Comparison of ENCODE assay signal across 8 cellular contexts in genomic region chr2:65429799-65430514, GRCh38.
DNase-seq lines count a peak whose midpoint lies in the region; ATAC-seq, FAIRE-seq and TF ChIP-seq lines count a peak whose summit lies in the region.

No MANE protein-coding gene starts in this region.

- H3K4me3 Mint-ChIP-seq in nephron = peak overlapping the region; percentile 94 to 98 (median 97)

- no peak overlapping the region for H3K9ac ChIP-seq in Loucy (ENCODE audit: low read depth, low read length, poor library complexity, severe bottlenecking)

- no peak for FAIRE-seq in HTR-8/SVneo (lab: Jason Lieb, UNC)

- H3K36me3 Mint-ChIP-seq in nephron (ENCODE audit: low read depth) = no peaks in the 10 kb centered on the region

- no peak for ATAC-seq in HG02981 (IDR thresholded peaks at IDR 0.05; ENCODE audit: unreplicated experiment)

- H3K27ac Mint-ChIP-seq in nephron = peak overlapping the region; percentile 55 to 83 (median 61)

- H2AFZ ChIP-seq in Loucy (ENCODE audit: low read length) = 0 out of 2 replicates have a peak overlapping the region, but pooled peaks have one; percentile 23

- no peaks in the 10 kb centered on the region for H3K9me2 ChIP-seq in Loucy (replicated peaks; ENCODE audit: low read depth, low read length)

- no peak for TF ChIP-seq CTCF in C4-2B (conservative IDR thresholded peaks at IDR 0.05)
- no peak for TF ChIP-seq CTCF in Loucy (conservative IDR thresholded peaks at IDR 0.05; ENCODE audit: low read length)
- no peak for TF ChIP-seq CTCF in coronary artery (IDR thresholded peaks at IDR 0.05)
- TF ChIP-seq CTCF in nephron (IDR thresholded peaks at IDR 0.05; ENCODE audit: unreplicated experiment in 3 of 3) = no peak

- H3K4me1 ChIP-seq in Loucy (ENCODE audit: insufficient read depth, low read length, poor library complexity, severe bottlenecking) = peaks cover 4% of the 10 kb centered on the region

- peak overlapping the region; percentile 85 for H3K27ac ChIP-seq in C4-2B
- H3K27ac ChIP-seq in coronary artery = peak overlapping the region; percentile 94 to 97

- no peaks in the 10 kb centered on the region for H3K9me3 Mint-ChIP-seq in nephron

- H3K4me3 ChIP-seq in Loucy (ENCODE audit: low read length, poor library complexity, severe bottlenecking) (peak overlapping the region; percentile 81), coronary artery (peak overlapping the region; percentile 89)

- H3F3A ChIP-seq in Loucy (ENCODE audit: low read depth) = peaks cover 4% of the 10 kb centered on the region; the same call in 1 of the 2 replicates

- no peak for DNase-seq in coronary artery (ENCODE audit: low spot score)
- no peak for DNase-seq in stimulated activated CD4-positive, alpha-beta T cell treated with anti-CD3 and anti-CD28 coated beads, Interleukin-4, amount 100 ng/mL, for 4 hours
- DNase-seq in NOMO-1 (lab: John Stamatoyannopoulos, UW; ENCODE audit: unreplicated experiment in 2 of 2) = no peak
- no peak for DNase-seq in HTR-8/SVneo (ENCODE audit: insufficient read length, low spot score)

- H3K4me2 ChIP-seq in Loucy (ENCODE audit: low read depth, low read length, poor library complexity, severe bottlenecking) = peak overlapping the region; percentile 74

- no peaks in the 10 kb centered on the region for H3K27me3 ChIP-seq in Loucy (ENCODE audit: insufficient read depth, low read length, poor library complexity, severe bottlenecking)

- H4K20me1 ChIP-seq in Loucy (ENCODE audit: insufficient read depth, low read length, poor library complexity, severe bottlenecking) = peaks cover 18% of the 10 kb centered on the region

- H3K79me2 ChIP-seq in Loucy (ENCODE audit: insufficient read depth, low read length) = peaks cover 50% of the 10 kb centered on the region

- H3K4me1 Mint-ChIP-seq in nephron = peaks cover 38% of the 10 kb centered on the region

- peaks cover 15% of the 10 kb centered on the region for H3K27me3 Mint-ChIP-seq in nephron (ENCODE audit: low read depth)

- no peaks in the 10 kb centered on the region for H3K9me3 ChIP-seq in Loucy (ENCODE audit: insufficient read depth, low read depth, low read length)

- no peaks in the 10 kb centered on the region for H3K36me3 ChIP-seq in Loucy (ENCODE audit: insufficient read depth, low read length)
